8 cellular contexts compared by ENCODE assay signal in genomic region chr17:59620064-59620359, GRCh38. TPM values are rescaled to one million over a fixed set of nuclear protein-coding genes. Genes with fewer than 3 reads are reported as not detected.
DNase-seq lines count a peak whose midpoint lies in the region; ATAC-seq and TF ChIP-seq lines count a peak whose summit lies in the region.

No MANE protein-coding gene starts in this region.

- H3K4me2 ChIP-seq in MM.1S (ENCODE audit: low read depth, low read length): peak overlapping the region; percentile 36; the same call in 1 of the 2 replicates

- no peak for DNase-seq in Calu3
- no peak for DNase-seq in MM.1S
- no peak for DNase-seq in omental fat pad (ENCODE audit: low spot score)
- DNase-seq in activated effector memory CD4-positive, alpha-beta T cell treated with Interleukin-2 at 50 U/mL for 16 hours: no peak
- DNase-seq in Ammon's horn (ENCODE audit: low spot score): no peak

- H3K36me3 ChIP-seq in MM.1S (replicated peaks; ENCODE audit: insufficient read depth, low read length) (no peaks in the 10 kb centered on the region; the same call in 1 of the 2 replicates), endocrine pancreas (ENCODE audit: control insufficient read depth, insufficient read depth, low read length) (no peaks in the 10 kb centered on the region)

- peaks cover 38% of the 10 kb centered on the region for H3F3A ChIP-seq in MM.1S (ENCODE audit: insufficient read depth, low read length)

- peaks cover 40% of the 10 kb centered on the region for H4K20me1 ChIP-seq in MM.1S (ENCODE audit: insufficient read depth, low read length)

- no peak for TF ChIP-seq CTCF in Calu3 (IDR thresholded peaks at IDR 0.05; ENCODE audit: unreplicated experiment)
- no peak for TF ChIP-seq CTCF in MM.1S (IDR thresholded peaks at IDR 0.05; ENCODE audit: low read length)
- no peak for TF ChIP-seq CTCF in omental fat pad (IDR thresholded peaks at IDR 0.05)

- peak overlapping the region; percentile 98 for H3K27ac Mint-ChIP-seq in Calu3 (ENCODE audit: unreplicated experiment)

- no peaks in the 10 kb centered on the region for H3K9me3 Mint-ChIP-seq in Calu3 (ENCODE audit: low read depth, unreplicated experiment)

- H2AFZ ChIP-seq in MM.1S (ENCODE audit: low read length): peak overlapping the region; percentile 76; the same call in 1 of the 2 replicates

- intact Hi-C loops in Calu3 (cut with micrococcal nuclease; ENCODE audit: unreplicated experiment): loop anchor here (10.0 kb wide), 1 partner anchor 65 kb away; no protein-coding TSS in a partner anchor

- H3K36me3 Mint-ChIP-seq in Calu3 (ENCODE audit: insufficient read depth, unreplicated experiment): peaks cover 52% of the 10 kb centered on the region

- H3K4me1 ChIP-seq in MM.1S (ENCODE audit: low read length): peaks cover 41% of the 10 kb centered on the region
- peaks cover 35% of the 10 kb centered on the region for H3K4me1 ChIP-seq in endocrine pancreas (ENCODE audit: control insufficient read depth, insufficient read depth, low read length)

- H3K27me3 ChIP-seq in MM.1S (replicated peaks; ENCODE audit: insufficient read depth, low read length) (no peaks in the 10 kb centered on the region), endocrine pancreas (ENCODE audit: control insufficient read depth, insufficient read depth, low read length) (no peaks in the 10 kb centered on the region)

- peaks cover 53% of the 10 kb centered on the region for H3K79me2 ChIP-seq in MM.1S (ENCODE audit: low read length)

- H3K9ac ChIP-seq in MM.1S (ENCODE audit: low read length): peak overlapping the region; percentile 97
- H3K9ac ChIP-seq in endocrine pancreas (ENCODE audit: control insufficient read depth, insufficient read depth, low read length): peak overlapping the region; percentile 91

- H3K27me3 Mint-ChIP-seq in Calu3 (ENCODE audit: unreplicated experiment): no peaks in the 10 kb centered on the region

- no peaks in the 10 kb centered on the region for H3K9me2 ChIP-seq in MM.1S (replicated peaks; ENCODE audit: insufficient read depth, low read length)

- peak overlapping the region; percentile 91 for H3K4me3 ChIP-seq in MM.1S (ENCODE audit: low read length)
- H3K4me3 ChIP-seq in endocrine pancreas (ENCODE audit: control insufficient read depth, insufficient read depth, low read length): peak overlapping the region; percentile 90

- peak overlapping the region; percentile 97 for H3K27ac ChIP-seq in MM.1S (ENCODE audit: low read length)

- ATAC-seq in omental fat pad (ENCODE audit: low FRiP score): peak; percentile 2
- ATAC-seq in HG03135 (IDR thresholded peaks at IDR 0.05; ENCODE audit: unreplicated experiment): no peak
- ATAC-seq in GM18870 (IDR thresholded peaks at IDR 0.05; ENCODE audit: unreplicated experiment): no peak

- CTCF ChIA-PET in Calu3 (lab: Charles Lee): no interaction called here

- H3K4me1 Mint-ChIP-seq in Calu3 (ENCODE audit: low read depth, unreplicated experiment): peaks cover 16% of the 10 kb centered on the region

- H3K4me3 Mint-ChIP-seq in Calu3 (ENCODE audit: low read depth, unreplicated experiment): peak overlapping the region; percentile 91

- H3K9me3 ChIP-seq in MM.1S (replicated peaks; ENCODE audit: insufficient read depth, low read length) (no peaks in the 10 kb centered on the region), endocrine pancreas (ENCODE audit: control insufficient read depth, low read length) (no peaks in the 10 kb centered on the region)

- BruUV-seq in Calu3 (replicated peaks; lab: Mats Ljungman, UMichigan): no TSS peak

RNA-seq across cellular contexts. Expression of gene CLTC, which starts 0.3 kb away (rescaled TPM):
- total RNA-seq in Calu3 (2022): 187 and 212 TPM in 2 replicates
- 100 to 1,000 TPM; 217 to 241 (median 230) TPM for total RNA-seq in omental fat pad

RNA-seq across cellular contexts. Expression of gene DHX40, which starts 54.6 kb away (rescaled TPM):
- total RNA-seq in Calu3 (2022): 12.6 and 14.9 TPM in 2 replicates
- 10 to 100 TPM; 21.6 to 51.7 (median 32.6) TPM for total RNA-seq in omental fat pad
